In genomic region chr6:158488065-158488464, GRCh38 we compare ENCODE assay signal across 10 cellular contexts.
DNase-seq lines count a peak whose midpoint lies in the region; ATAC-seq, FAIRE-seq and TF ChIP-seq lines count a peak whose summit lies in the region.
"Had no signal": no experiment of that assay in that cellular context is flagged by ENCODE, and none has a peak within 500 bp of the region (broad histone marks: within the 10 kb centered on the region; RNA-seq: fewer than 3 reads in every experiment).

No MANE protein-coding gene starts in this region.

- no peak overlapping the region for H3K4me3 Mint-ChIP-seq in mesothelial cell of epicardium

- no peak for TF ChIP-seq CTCF in HFF-Myc (IDR thresholded peaks at IDR 0.05; ENCODE audit: low read depth, low read length, missing control alignments)
- no peak for TF ChIP-seq CTCF in astrocyte of the cerebellum (IDR thresholded peaks at IDR 0.05; ENCODE audit: low read depth, low read length, missing control alignments)
- TF ChIP-seq CTCF in keratinocyte (optimal IDR thresholded peaks at IDR 0.05 in 1 of 3, IDR thresholded peaks at IDR 0.05 in 1 of 3, conservative IDR thresholded peaks at IDR 0.05 in 1 of 3; ENCODE audit: extremely low read depth in 1 of 3, insufficient read depth in 2 of 3, low read length in 3 of 3) = no peak
- no peak for TF ChIP-seq CTCF in mesothelial cell of epicardium (IDR thresholded peaks at IDR 0.05; ENCODE audit: unreplicated experiment)

- H3K9me1 ChIP-seq in keratinocyte (ENCODE audit: control insufficient read depth, extremely low read depth, insufficient read depth, low read length) = no peaks in the 10 kb centered on the region

- no peaks in the 10 kb centered on the region for H3K9me3 Mint-ChIP-seq in mesothelial cell of epicardium

- ATAC-seq in GM18502 (IDR thresholded peaks at IDR 0.05; ENCODE audit: poor library complexity, unreplicated experiment) = no peak

- peaks cover 15% of the 10 kb centered on the region for H3K4me1 ChIP-seq in keratinocyte (ENCODE audit: control insufficient read depth, extremely low read depth, insufficient read depth, low read length)
- peaks cover 7% of the 10 kb centered on the region for H3K4me1 ChIP-seq in Karpas-422 (ENCODE audit: low read length)
- H3K4me1 ChIP-seq: upper lobe of left lung had no signal

- dilution Hi-C loops in keratinocyte (cut with MboI; ENCODE audit: extremely low pct_ligation_motif_present, low sequenced_read_pairs) = no loop called here

- H3K27me3 ChIP-seq in keratinocyte (ENCODE audit: control insufficient read depth, extremely low read depth, insufficient read depth, low read length) (no peaks in the 10 kb centered on the region), Karpas-422 (ENCODE audit: low read length) (no peaks in the 10 kb centered on the region)
- H3K27me3 ChIP-seq: upper lobe of left lung had no signal

- H3K9me3 ChIP-seq in keratinocyte (ENCODE audit: control insufficient read depth, low read depth, low read length) = no peaks in the 10 kb centered on the region
- no peaks in the 10 kb centered on the region for H3K9me3 ChIP-seq in Karpas-422 (ENCODE audit: low read length)
- H3K9me3 ChIP-seq: upper lobe of left lung had no signal

- no peaks in the 10 kb centered on the region for H3K27me3 Mint-ChIP-seq in mesothelial cell of epicardium (ENCODE audit: low read depth)

- H3K27ac ChIP-seq in keratinocyte (ENCODE audit: control insufficient read depth, insufficient read depth, low read length) (peak overlapping the region; percentile 48), Karpas-422 (ENCODE audit: low read length) (no peak overlapping the region)
- H3K27ac ChIP-seq: upper lobe of left lung had no signal

- peak; percentile 97 for FAIRE-seq in keratinocyte (lab: Jason Lieb, UNC)

- peak overlapping the region; percentile 44 for H3K9ac ChIP-seq in keratinocyte (ENCODE audit: control insufficient read depth, extremely low read depth, insufficient read depth, low read length)
- no peak overlapping the region for H3K9ac ChIP-seq in Karpas-422 (ENCODE audit: low read length)

- in situ Hi-C loops in ACHN (cut with HindIII; ENCODE audit: low pct_ligation_motif_present, low pct_unique_long_range_greater_than_20kb, low sequenced_read_pairs) = no loop called here
- in situ Hi-C loops in astrocyte of the cerebellum (cut with HindIII; ENCODE audit: low sequenced_read_pairs) = no loop called here

- no peak overlapping the region for H3K27ac Mint-ChIP-seq in mesothelial cell of epicardium

- H3K36me3 ChIP-seq in keratinocyte (ENCODE audit: control insufficient read depth in 2 of 2, extremely low read depth in 1 of 2, insufficient read depth in 2 of 2, low read length in 2 of 2) = peaks cover 1 to 10% of the 10 kb centered on the region in 2 experiments
- H3K36me3 ChIP-seq in Karpas-422 (ENCODE audit: insufficient read depth, low read length) = no peaks in the 10 kb centered on the region

- H2AFZ ChIP-seq in keratinocyte (ENCODE audit: control insufficient read depth, low read length) (no peak overlapping the region), Karpas-422 (ENCODE audit: low read length) (no peak overlapping the region)

- H3K4me2 ChIP-seq in keratinocyte (ENCODE audit: control insufficient read depth, extremely low read depth, insufficient read depth, low read depth, low read length) = peak overlapping the region; percentile 58
- no peak overlapping the region for H3K4me2 ChIP-seq in Karpas-422 (ENCODE audit: low read depth, low read length, poor library complexity, severe bottlenecking)

- no peaks in the 10 kb centered on the region for H3K4me1 Mint-ChIP-seq in mesothelial cell of epicardium

- H3K79me2 ChIP-seq in keratinocyte (ENCODE audit: control insufficient read depth, insufficient read depth, low read length) (no peaks in the 10 kb centered on the region), Karpas-422 (ENCODE audit: low read length) (no peaks in the 10 kb centered on the region)

- no peaks in the 10 kb centered on the region for H3K9me2 ChIP-seq in Karpas-422 (replicated peaks; ENCODE audit: insufficient read depth, low read length)

- H3K36me3 Mint-ChIP-seq in mesothelial cell of epicardium = peaks cover 31% of the 10 kb centered on the region

- DNase-seq in ACHN = peak; percentile 82
- peak; percentile 83 for DNase-seq in HFF-Myc (ENCODE audit: extremely low read depth, low read depth)
- DNase-seq in astrocyte of the cerebellum (ENCODE audit: low read depth) = peak; percentile 92
- DNase-seq in keratinocyte (ENCODE audit: low read depth, low spot score) = peak; percentile 61
- DNase-seq in Karpas-422 = no peak
- DNase-seq in mesothelial cell of epicardium (ENCODE audit: low spot score in 2 of 2, unreplicated experiment in 2 of 2) = no peak
- DNase-seq in HuH-7 (ENCODE audit: low spot score) = no peak
- DNase-seq: NCI-H345, upper lobe of left lung had no signal

- no peak overlapping the region for H3K4me3 ChIP-seq in HFF-Myc (replicated peaks; ENCODE audit: low read depth, low read length)
- no peak overlapping the region for H3K4me3 ChIP-seq in astrocyte of the cerebellum (ENCODE audit: low read depth, low read length)
- H3K4me3 ChIP-seq in keratinocyte (ENCODE audit: control insufficient read depth in 2 of 3, extremely low read depth in 1 of 3, insufficient read depth in 2 of 3, low read depth in 1 of 3, low read length in 3 of 3) = no peak overlapping the region
- H3K4me3 ChIP-seq in Karpas-422 (ENCODE audit: low read length) = no peak overlapping the region
- H3K4me3 ChIP-seq: upper lobe of left lung had no signal

- no peaks in the 10 kb centered on the region for H4K20me1 ChIP-seq in keratinocyte (ENCODE audit: control insufficient read depth, extremely low read depth, insufficient read depth, low read length)
- no peaks in the 10 kb centered on the region for H4K20me1 ChIP-seq in Karpas-422 (ENCODE audit: insufficient read depth, low read depth, low read length)

Comparison
In these comparisons a context has a peak if more than half of its experiments do, and no peak if none do; other contexts are left out.
1. DNase-seq: peak in ACHN (single experiment), HFF-Myc (single experiment), astrocyte of the cerebellum (single experiment) and keratinocyte (single experiment); none in Karpas-422 (single experiment), mesothelial cell of epicardium (0 of 2) and HuH-7 (single experiment).